14 cellular contexts compared by ENCODE assay signal in the genomic region with DNA sequence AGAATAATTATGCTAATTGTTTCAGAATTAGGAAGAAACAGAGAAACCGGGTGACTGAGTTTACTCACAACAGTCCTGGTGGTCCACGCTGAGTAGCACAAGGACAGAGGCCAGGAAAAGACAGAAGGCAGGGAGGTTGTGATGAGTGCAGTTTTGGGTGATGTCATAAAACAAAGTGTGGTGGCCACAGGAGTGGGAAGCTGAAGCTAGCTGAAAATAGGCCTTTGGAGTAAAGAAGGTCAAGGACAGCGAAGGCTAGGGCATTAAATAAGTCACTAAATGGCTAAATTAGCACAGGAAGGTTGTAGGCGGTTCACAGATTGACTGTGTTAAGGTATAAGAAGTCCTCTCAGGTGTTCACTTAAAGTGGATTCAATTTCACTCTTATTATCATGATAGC.
DNase-seq lines count a peak whose midpoint lies in the region; ATAC-seq and TF ChIP-seq lines count a peak whose summit lies in the region.
"Had no signal": no experiment of that assay in that cellular context is flagged by ENCODE, and none has a peak within 500 bp of the region (broad histone marks: within the 10 kb centered on the region; RNA-seq: fewer than 3 reads in every experiment).

No MANE protein-coding gene starts in this region.

- intact Hi-C loops in spleen (cut with DNase I; ENCODE audit: low total_unique reads): no loop called here

- peak; percentile 60 for ATAC-seq in GM18505 (IDR thresholded peaks at IDR 0.05; ENCODE audit: unreplicated experiment)
- ATAC-seq in GM19455 (IDR thresholded peaks at IDR 0.05; ENCODE audit: unreplicated experiment): peak; percentile 75
- peak; percentile 81 for ATAC-seq in HG02852 (IDR thresholded peaks at IDR 0.05; ENCODE audit: unreplicated experiment)
- peak; percentile 57 for ATAC-seq in HG03558 (IDR thresholded peaks at IDR 0.05; ENCODE audit: extremely low read depth, unreplicated experiment)
- ATAC-seq: T-cell had no signal

- no peak overlapping the region for H3K27ac ChIP-seq in spleen
- H3K27ac ChIP-seq: brain microvascular endothelial cell had no signal

- H3K4me1 ChIP-seq in spleen: no peaks in the 10 kb centered on the region

- no peak for TF ChIP-seq CTCF in spleen (IDR thresholded peaks at IDR 0.05 in 8 of 11, conservative IDR thresholded peaks at IDR 0.05 in 3 of 11)

- H3K9me3 ChIP-seq in spleen: peaks cover 0 to 14% (median 2%) of the 10 kb centered on the region in 8 donors

- H3K27me3 ChIP-seq in spleen (replicated peaks in 1 of 7): no peaks in the 10 kb centered on the region
- H3K27me3 ChIP-seq: brain microvascular endothelial cell had no signal

- DNase-seq in midbrain (lab: John Stamatoyannopoulos, UW): no peak
- no peak for DNase-seq in NCI-H1930 (lab: John Stamatoyannopoulos, UW)
- no peak for DNase-seq in DMS79 treated with DMSO at 0.1 percent for 48 hours (lab: John Stamatoyannopoulos, UW)
- no peak for DNase-seq in spleen
- DNase-seq: activated CD4-positive, alpha-beta T cell treated with anti-CD3 and anti-CD28 coated beads, Interleukin-2, amount 50 U/mL, for 1 hour; activated effector memory CD4-positive, alpha-beta T cell treated with Interleukin-2 at 50 U/mL for 16 hours; brain microvascular endothelial cell; DMS53; glutamatergic neuron; T-cell had no signal

- 68 to 87% (median 74%) methylated on average over 4 of the region's 4 CpGs for WGBS in spleen, 5 donors

- TF ChIP-seq POLR2A in GM18505 (IDR thresholded peaks at IDR 0.05; ENCODE audit: borderline replicate concordance, extremely low read depth, insufficient read depth, insufficient read length): no peak
- TF ChIP-seq POLR2A in spleen (IDR thresholded peaks at IDR 0.05): no peak

- H3K4me3 ChIP-seq in spleen: no peak overlapping the region

- H3K36me3 ChIP-seq in spleen: no peaks in the 10 kb centered on the region
- H3K36me3 ChIP-seq: brain microvascular endothelial cell had no signal
